In the genomic region with DNA sequence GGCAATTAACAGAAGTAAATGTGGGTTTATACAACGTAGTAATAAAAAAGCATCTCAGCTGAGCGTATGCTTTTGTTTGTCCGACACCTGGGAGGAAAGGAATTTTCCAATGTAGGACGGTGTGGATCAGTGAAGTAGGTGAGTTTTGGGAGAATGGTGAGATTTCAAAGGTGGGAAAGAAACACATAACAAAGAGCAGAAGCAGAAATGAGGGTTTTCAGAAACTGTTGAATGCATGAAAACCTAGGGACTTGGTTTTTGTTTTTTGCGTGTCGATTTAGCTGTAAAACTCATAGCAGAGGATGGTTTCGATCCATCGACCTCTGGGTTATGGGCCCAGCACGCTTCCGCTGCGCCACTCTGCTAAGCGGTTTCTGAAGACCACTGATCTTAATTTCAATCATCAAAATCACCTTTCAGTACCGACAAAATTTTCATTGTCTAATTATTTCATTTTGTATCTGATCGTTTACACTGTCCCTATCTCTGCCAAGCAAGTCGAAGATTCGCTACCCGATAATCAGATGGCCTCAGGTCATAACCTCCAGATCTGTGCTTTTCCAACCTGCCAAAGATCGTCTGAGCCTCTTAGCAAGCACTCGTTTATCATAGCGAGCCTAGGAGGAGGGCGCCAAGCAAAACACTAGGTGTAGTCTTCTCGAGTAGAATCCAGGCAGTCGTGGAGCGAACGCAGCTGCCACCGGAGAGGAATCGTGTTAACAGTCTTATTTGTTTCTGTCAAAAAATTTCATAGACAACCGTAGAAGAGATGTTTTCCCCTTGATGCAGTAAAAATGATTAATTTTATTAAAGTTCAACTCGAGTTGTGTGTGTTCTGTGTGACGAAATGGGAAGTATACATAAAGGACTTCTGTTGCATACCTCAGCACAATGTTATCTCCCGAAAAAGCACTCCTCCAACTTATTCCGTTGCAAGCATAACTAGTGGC, we compare ENCODE assay signal across 8 cellular contexts. TPM values are rescaled to one million over a fixed set of nuclear protein-coding genes. Genes with fewer than 3 reads are reported as not detected.
DNase-seq lines count a peak whose midpoint lies in the region; ATAC-seq, FAIRE-seq and TF ChIP-seq lines count a peak whose summit lies in the region.

No MANE protein-coding gene starts in this region.

- TF ChIP-seq RAD21 in HepG2 (CRISPR knock-in tag; IDR thresholded peaks at IDR 0.05) = no peak

- peak; percentile 52 for FAIRE-seq in HepG2 (lab: Jason Lieb, UNC)

- H3K79me2 ChIP-seq in HepG2 (ENCODE audit: insufficient read depth, low read length) = no peaks in the 10 kb centered on the region

- H3K27ac Mint-ChIP-seq in activated T-cell treated with anti-CD3 and anti-CD28 coated beads, Interleukin-2, amount 50 U/mL, for 24 hours = peak overlapping the region; percentile 81
- H3K27ac Mint-ChIP-seq in glutamatergic neuron (ENCODE audit: unreplicated experiment) = peak overlapping the region; percentile 0

- POLR2A ChIA-PET in HepG2 (lab: Yijun Ruan, JAX) = interaction anchor here (0.8 to 1.0 kb wide), 2 partner anchors 351 to 560 kb away, joined by 3 read pairs; a partner anchor contains a TSS

- no TSS peak for BruUV-seq in HepG2 (replicated peaks; lab: Mats Ljungman, UMichigan)

- H3K27ac ChIP-seq in HepG2 (ENCODE audit: extremely low read length, insufficient read depth, low read length) = peak overlapping the region; percentile 11
- H3K27ac ChIP-seq in right lobe of liver = no peak overlapping the region

- peak overlapping the region; percentile 79 for H2AFZ ChIP-seq in HepG2 (ENCODE audit: low read length)

- H3K36me3 ChIP-seq in HepG2 (replicated peaks in 1 of 2; ENCODE audit: control insufficient read depth in 1 of 2, insufficient read depth in 2 of 2, low read length in 2 of 2) = no peaks in the 10 kb centered on the region
- no peaks in the 10 kb centered on the region for H3K36me3 ChIP-seq in right lobe of liver

- WGBS in HepG2 (ENCODE audit: low lambda C conversion rate) = 4% methylated on average over 32 of the region's 32 CpGs
- WGBS in right lobe of liver (ENCODE audit: insufficient coverage, low coverage, low lambda C conversion rate, missing lambda C conversion rate) = 6% methylated on average over 32 of the region's 32 CpGs

- H3K9me3 ChIP-seq in HepG2 (ENCODE audit: low read length) (no peaks in the 10 kb centered on the region), right lobe of liver (no peaks in the 10 kb centered on the region)

- in situ Hi-C loops in HepG2 (cut with HindIII; ENCODE audit: extremely low pct_ligation_motif_present, low pct_unique_long_range_greater_than_20kb) = no loop called here

- peak overlapping the region; percentile 73 for H3K4me3 Mint-ChIP-seq in activated T-cell treated with anti-CD3 and anti-CD28 coated beads, Interleukin-2, amount 50 U/mL, for 24 hours
- H3K4me3 Mint-ChIP-seq in glutamatergic neuron (ENCODE audit: unreplicated experiment) = peak overlapping the region; percentile 88

- H3K27me3 ChIP-seq in HepG2 (ENCODE audit: control insufficient read depth in 1 of 2, insufficient read depth in 2 of 2, low read length in 2 of 2) (0 out of 5 replicates have a peak, but pooled peaks cover 0 to 5% of the 10 kb centered on the region in 2 experiments), right lobe of liver (peaks cover 0 to 15% of the 10 kb centered on the region in 2 donors)

- peak overlapping the region; percentile 86 for H3K4me2 ChIP-seq in HepG2 (ENCODE audit: low read depth, low read length)

- peak overlapping the region; percentile 65 to 78 (median 77) for H3K4me3 ChIP-seq in HepG2 (replicated peaks in 1 of 3; ENCODE audit: insufficient read depth in 1 of 3, low read depth in 2 of 3, low read length in 3 of 3)
- H3K4me3 ChIP-seq in right lobe of liver = no peak overlapping the region

- no peaks in the 10 kb centered on the region for H3K36me3 Mint-ChIP-seq in activated T-cell treated with anti-CD3 and anti-CD28 coated beads, Interleukin-2, amount 50 U/mL, for 24 hours (ENCODE audit: low read depth)
- H3K36me3 Mint-ChIP-seq in glutamatergic neuron (ENCODE audit: unreplicated experiment) = no peaks in the 10 kb centered on the region

- no peak for TF ChIP-seq EP300 in HepG2 (IDR thresholded peaks at IDR 0.05; ENCODE audit: low read depth in 2 of 2, low read length in 2 of 2)
- TF ChIP-seq EP300 in HepG2 (CRISPR knock-in tag; IDR thresholded peaks at IDR 0.05; ENCODE audit: borderline replicate concordance) = no peak

- DNase-seq in HepG2 (ENCODE audit: low spot score) = peak; percentile 75
- DNase-seq in right lobe of liver = no peak
- peak; percentile 86 for DNase-seq in NCI-H748 (lab: John Stamatoyannopoulos, UW; ENCODE audit: unreplicated experiment)
- peak; percentile 56 for DNase-seq in activated T-cell treated with anti-CD3 and anti-CD28 coated beads, Interleukin-2, amount 50 U/mL, for 24 hours
- DNase-seq in glutamatergic neuron = peak; percentile 40
- DNase-seq in stimulated activated CD4-positive, alpha-beta T cell treated with anti-CD3 and anti-CD28 coated beads, Interleukin-15, amount 100 ng/mL, for 48 hours (ENCODE audit: low read depth in 2 of 2) = peak; percentile 23

- peak; percentile 91 for ATAC-seq in HepG2
- no peak for ATAC-seq in right lobe of liver
- no peak for ATAC-seq in GM21825 (IDR thresholded peaks at IDR 0.05; ENCODE audit: unreplicated experiment)
- no peak for ATAC-seq in HG03097 (IDR thresholded peaks at IDR 0.05; ENCODE audit: low FRiP score, unreplicated experiment)

- peaks cover 39% of the 10 kb centered on the region for H3K27me3 Mint-ChIP-seq in activated T-cell treated with anti-CD3 and anti-CD28 coated beads, Interleukin-2, amount 50 U/mL, for 24 hours
- peaks cover 4% of the 10 kb centered on the region for H3K27me3 Mint-ChIP-seq in glutamatergic neuron (ENCODE audit: unreplicated experiment)

- CTCF ChIA-PET in HepG2 (lab: Yijun Ruan, JAX; ENCODE audit: low intra/inter-chr PET ratio, low total read pairs) = no interaction called here

- intact Hi-C loops in HepG2 (cut with micrococcal nuclease; ENCODE audit: unreplicated experiment) = loop anchor here (2.0 kb wide), 1 partner anchor 140 kb away; a partner anchor contains a TSS
- intact Hi-C loops in right lobe of liver (cut with DNase I) = no loop called here

- no peaks in the 10 kb centered on the region for H3K9me3 Mint-ChIP-seq in activated T-cell treated with anti-CD3 and anti-CD28 coated beads, Interleukin-2, amount 50 U/mL, for 24 hours
- peaks cover 7% of the 10 kb centered on the region for H3K9me3 Mint-ChIP-seq in glutamatergic neuron (ENCODE audit: unreplicated experiment)

- no peaks in the 10 kb centered on the region for H4K20me1 ChIP-seq in HepG2 (ENCODE audit: insufficient read depth, low read length)

- peaks cover 47% of the 10 kb centered on the region for H3K4me1 ChIP-seq in HepG2 (ENCODE audit: insufficient read depth, low read length)
- no peaks in the 10 kb centered on the region for H3K4me1 ChIP-seq in right lobe of liver

- peaks cover 18% of the 10 kb centered on the region for H3K4me1 Mint-ChIP-seq in activated T-cell treated with anti-CD3 and anti-CD28 coated beads, Interleukin-2, amount 50 U/mL, for 24 hours (ENCODE audit: low read depth)
- peaks cover 2% of the 10 kb centered on the region for H3K4me1 Mint-ChIP-seq in glutamatergic neuron (ENCODE audit: low read depth, unreplicated experiment)

- peak overlapping the region; percentile 60 for H3K9ac ChIP-seq in HepG2 (ENCODE audit: insufficient read depth, low read depth, low read length)

- peak; percentile 23; the same call in 1 of the 2 replicates for TF ChIP-seq CTCF in HepG2 (CRISPR knock-in tag; IDR thresholded peaks at IDR 0.05)
- TF ChIP-seq CTCF in right lobe of liver (IDR thresholded peaks at IDR 0.05) = no peak
- TF ChIP-seq CTCF in glutamatergic neuron (IDR thresholded peaks at IDR 0.05; ENCODE audit: partially characterized antibody, unreplicated experiment) = no peak

- no peak for TF ChIP-seq POLR2A in HepG2 (IDR thresholded peaks at IDR 0.05; ENCODE audit: insufficient read depth in 1 of 2, low read depth in 2 of 2, low read length in 2 of 2)
- TF ChIP-seq POLR2A in right lobe of liver (IDR thresholded peaks at IDR 0.05) = no peak

RNA-seq across cellular contexts. Expression of a gene that starts 20.9 kb away (rescaled TPM):
- total RNA-seq in HepG2 (2016; rRNA removed; fragmentation: Illumina TruSeq; extraction: Trizol) (not detected in 2 replicates), right lobe of liver (not detected), glutamatergic neuron (ENCODE audit: unreplicated experiment) (not detected)
- total RNA-seq in HepG2 (2016; cell fraction: cytosol; rRNA removed; fragmentation: Illumina TruSeq; extraction: Trizol; ENCODE audit: low read depth) = not detected in 2 replicates
- total RNA-seq in HepG2 (2016; cell fraction: insoluble cytoplasmic fraction; rRNA removed; fragmentation: Illumina TruSeq; extraction: Trizol) = not detected in 2 replicates
- not detected in 2 replicates for total RNA-seq in HepG2 (2016; cell fraction: membrane; rRNA removed; fragmentation: Illumina TruSeq; extraction: Trizol)
- not detected in 2 replicates for total RNA-seq in HepG2 (2016; cell fraction: nucleus; rRNA removed; fragmentation: Illumina TruSeq; extraction: Trizol)
- polyA plus RNA-seq in HepG2 (2011; rRNA removed) = 0.01 TPM in 1 of 2 replicates, not detected in the other
- polyA plus RNA-seq in HepG2 (2011; cell fraction: cytosol; rRNA removed) = not detected in 2 replicates
- polyA plus RNA-seq in HepG2 (2011; cell fraction: nucleus; rRNA removed) = not detected in 2 replicates
- not detected in 2 replicates for polyA plus RNA-seq in HepG2 (2012)
- not detected in 2 replicates for polyA plus RNA-seq in HepG2 (2016; cell fraction: cytosol; fragmentation: Illumina TruSeq; extraction: Trizol; ENCODE audit: low read depth)
- not detected in 2 replicates for polyA plus RNA-seq in HepG2 (2016; cell fraction: insoluble cytoplasmic fraction; fragmentation: Illumina TruSeq; extraction: Trizol; ENCODE audit: low read depth)
- polyA plus RNA-seq in HepG2 (2016; cell fraction: membrane; fragmentation: Illumina TruSeq; extraction: Trizol; ENCODE audit: low read depth) = not detected in 2 replicates
- not detected in 2 replicates for polyA plus RNA-seq in HepG2 (2016; cell fraction: nucleus; fragmentation: Illumina TruSeq; extraction: Trizol; ENCODE audit: insufficient read depth, low read depth)
- not detected in 2 replicates for polyA minus RNA-seq in HepG2 (2011; rRNA and poly(A)+ RNA removed; ENCODE audit: low replicate concordance)
- polyA minus RNA-seq in HepG2 (2011; cell fraction: cytosol; rRNA and poly(A)+ RNA removed) = not detected in 2 replicates
- not detected in 2 replicates for polyA minus RNA-seq in HepG2 (2011; cell fraction: nucleus; rRNA and poly(A)+ RNA removed)

RNA-seq across cellular contexts. Expression of a gene that starts 55.6 kb away (rescaled TPM):
- total RNA-seq in HepG2 (2016; rRNA removed; fragmentation: Illumina TruSeq; extraction: Trizol) (1.7 and 2.7 TPM in 2 replicates), right lobe of liver (under 1 TPM in 5 of 6 experiments, not detected in 1; 0.09 to 0.42 (median 0.18) TPM), glutamatergic neuron (ENCODE audit: unreplicated experiment) (8.3 TPM)
- 0.62 and 0.71 TPM in 2 replicates for total RNA-seq in HepG2 (2016; cell fraction: cytosol; rRNA removed; fragmentation: Illumina TruSeq; extraction: Trizol; ENCODE audit: low read depth)
- 1.7 and 2.1 TPM in 2 replicates for total RNA-seq in HepG2 (2016; cell fraction: insoluble cytoplasmic fraction; rRNA removed; fragmentation: Illumina TruSeq; extraction: Trizol)
- total RNA-seq in HepG2 (2016; cell fraction: membrane; rRNA removed; fragmentation: Illumina TruSeq; extraction: Trizol) = 0.90 and 1.5 TPM in 2 replicates
- 1.7 TPM in 2 replicates for total RNA-seq in HepG2 (2016; cell fraction: nucleus; rRNA removed; fragmentation: Illumina TruSeq; extraction: Trizol)
- polyA plus RNA-seq in HepG2 (2011; rRNA removed) = 0.78 and 0.97 TPM in 2 replicates
- 0.31 and 0.87 TPM in 2 replicates for polyA plus RNA-seq in HepG2 (2011; cell fraction: cytosol; rRNA removed)
- 0.31 and 0.74 TPM in 2 replicates for polyA plus RNA-seq in HepG2 (2011; cell fraction: nucleus; rRNA removed)
- polyA plus RNA-seq in HepG2 (2012) = 0.71 and 1.2 TPM in 2 replicates
- 0.26 and 0.46 TPM in 2 replicates for polyA plus RNA-seq in HepG2 (2016; cell fraction: cytosol; fragmentation: Illumina TruSeq; extraction: Trizol; ENCODE audit: low read depth)
- polyA plus RNA-seq in HepG2 (2016; cell fraction: insoluble cytoplasmic fraction; fragmentation: Illumina TruSeq; extraction: Trizol; ENCODE audit: low read depth) = 2.1 and 3.1 TPM in 2 replicates
- polyA plus RNA-seq in HepG2 (2016; cell fraction: membrane; fragmentation: Illumina TruSeq; extraction: Trizol; ENCODE audit: low read depth) = 0.80 and 1.0 TPM in 2 replicates
- 3.8 and 3.9 TPM in 2 replicates for polyA plus RNA-seq in HepG2 (2016; cell fraction: nucleus; fragmentation: Illumina TruSeq; extraction: Trizol; ENCODE audit: insufficient read depth, low read depth)
- 0.21 and 0.52 TPM in 2 replicates for polyA minus RNA-seq in HepG2 (2011; rRNA and poly(A)+ RNA removed; ENCODE audit: low replicate concordance)
- polyA minus RNA-seq in HepG2 (2011; cell fraction: cytosol; rRNA and poly(A)+ RNA removed) = 0.18 and 0.99 TPM in 2 replicates
- 0.64 and 1.1 TPM in 2 replicates for polyA minus RNA-seq in HepG2 (2011; cell fraction: nucleus; rRNA and poly(A)+ RNA removed)

Comparison
In these comparisons a context has a peak if more than half of its experiments do, and no peak if none do; other contexts are left out.
1. DNase-seq: peak in HepG2 (single experiment), NCI-H748 (single experiment), activated T-cell treated with anti-CD3 and anti-CD28 coated beads, Interleukin-2, amount 50 U/mL, for 24 hours (single experiment), glutamatergic neuron (single experiment) and stimulated activated CD4-positive, alpha-beta T cell treated with anti-CD3 and anti-CD28 coated beads, Interleukin-15, amount 100 ng/mL, for 48 hours (2 of 2); none in right lobe of liver (0 of 3).
2. H3K4me3 ChIP-seq: peak in HepG2 (3 of 3); none in right lobe of liver (0 of 3).